8 cellular contexts compared by ENCODE assay signal in genomic region chr1:164602480-164603093, GRCh38. TPM values are rescaled to one million over a fixed set of nuclear protein-coding genes. Genes with fewer than 3 reads are reported as not detected.
DNase-seq lines count a peak whose midpoint lies in the region; ATAC-seq and TF ChIP-seq lines count a peak whose summit lies in the region.

No MANE protein-coding gene starts in this region.

- no peaks in the 10 kb centered on the region for H3K27me3 Mint-ChIP-seq in activated T-helper 17 cell treated with anti-CD3 and anti-CD28 coated beads, Interleukin-2, amount 50 U/mL, for 72 hours

- H3K27ac Mint-ChIP-seq in activated T-helper 17 cell treated with anti-CD3 and anti-CD28 coated beads, Interleukin-2, amount 50 U/mL, for 72 hours = no peak overlapping the region

- H3K4me1 ChIP-seq in ovary (ENCODE audit: insufficient read depth) = peaks cover 9% of the 10 kb centered on the region

- no peak for TF ChIP-seq POLR2A in ovary (IDR thresholded peaks at IDR 0.05)

- WGBS in ovary, 3 donors = 1 to 3% (median 2%) methylated on average over 10 of the region's 10 CpGs

- H3K9me3 Mint-ChIP-seq in activated T-helper 17 cell treated with anti-CD3 and anti-CD28 coated beads, Interleukin-2, amount 50 U/mL, for 72 hours = no peaks in the 10 kb centered on the region

- intact Hi-C loops in ovary (cut with DNase I) = loop anchor here in 1 of 4 donors (10.0 kb wide), 1 partner anchor 182 kb away; no protein-coding TSS in a partner anchor

- H3K36me3 Mint-ChIP-seq in activated T-helper 17 cell treated with anti-CD3 and anti-CD28 coated beads, Interleukin-2, amount 50 U/mL, for 72 hours (ENCODE audit: low read depth) = no peaks in the 10 kb centered on the region

- no peaks in the 10 kb centered on the region for H3K36me3 ChIP-seq in ovary

- no peaks in the 10 kb centered on the region for H3K4me1 Mint-ChIP-seq in activated T-helper 17 cell treated with anti-CD3 and anti-CD28 coated beads, Interleukin-2, amount 50 U/mL, for 72 hours

- no peak for TF ChIP-seq CTCF in ovary (IDR thresholded peaks at IDR 0.05)

- no peaks in the 10 kb centered on the region for H3K9me3 ChIP-seq in ovary

- no peak overlapping the region for H3K4me3 Mint-ChIP-seq in activated T-helper 17 cell treated with anti-CD3 and anti-CD28 coated beads, Interleukin-2, amount 50 U/mL, for 72 hours

- DNase-seq in DMS 273 treated with DMSO at 0.1 percent for 48 hours (lab: John Stamatoyannopoulos, UW) (peak; percentile 54), NCI-H69 (lab: John Stamatoyannopoulos, UW) (peak; percentile 85), fibroblast of gingiva (ENCODE audit: low read depth) (peak; percentile 41), ovary (peak; percentile 62 to 77 (median 68)), NCI-H1436 treated with DMSO at 0.1 percent for 48 hours (lab: John Stamatoyannopoulos, UW) (no peak)
- DNase-seq in activated CD4-positive, alpha-beta T cell treated with anti-CD3 and anti-CD28 coated beads, Interleukin-2, amount 50 U/mL, for 1 hour = no peak

- TF ChIP-seq EP300 in ovary (IDR thresholded peaks at IDR 0.05) = no peak

- peak overlapping the region; percentile 23 to 27 for H3K27ac ChIP-seq in ovary

- no peak for ATAC-seq in activated T-helper 17 cell treated with anti-CD3 and anti-CD28 coated beads, Interleukin-2, amount 50 U/mL, for 72 hours (replicated peaks)
- no peak for ATAC-seq in HG03432 (IDR thresholded peaks at IDR 0.05; ENCODE audit: unreplicated experiment)

- no peaks in the 10 kb centered on the region for H3K27me3 ChIP-seq in ovary

- peak overlapping the region; percentile 10 for H3K4me3 ChIP-seq in ovary

RNA-seq across cellular contexts. Expression of gene PBX1, which starts 43.6 kb away (rescaled TPM):
- 100 to 1,000 TPM in 5 of 7 donors, 10 to 100 TPM in 2; 73.2 to 220 (median 144) TPM for total RNA-seq in ovary
- polyA plus RNA-seq in ovary = 100 to 1,000 TPM in 1 of 2 donors, 10 to 100 TPM in 1; 43.7 to 142 TPM
- under 1 TPM; 0.22 to 0.53 TPM for total RNA-seq in activated T-helper 17 cell treated with anti-CD3 and anti-CD28 coated beads, Interleukin-2, amount 50 U/mL, for 72 hours

Comparison
In these comparisons a context has a peak if more than half of its experiments do, and no peak if none do; other contexts are left out.
1. DNase-seq: peak in DMS 273 treated with DMSO at 0.1 percent for 48 hours (single experiment), NCI-H69 (single experiment), fibroblast of gingiva (single experiment) and ovary (5 of 5); none in NCI-H1436 treated with DMSO at 0.1 percent for 48 hours (single experiment) and activated CD4-positive, alpha-beta T cell treated with anti-CD3 and anti-CD28 coated beads, Interleukin-2, amount 50 U/mL, for 1 hour (single experiment).
2. RNA of gene PBX1, which starts 43.6 kb away (total RNA-seq): 73.2 to 220 TPM in ovary; 0.22 to 0.53 TPM in activated T-helper 17 cell treated with anti-CD3 and anti-CD28 coated beads, Interleukin-2, amount 50 U/mL, for 72 hours; every median in the first group is over 10 times any median in the second.